Comparison of ENCODE assay signal across 21 cellular contexts in genomic region chr2:61640406-61640805, GRCh38.
DNase-seq lines count a peak whose midpoint lies in the region; ATAC-seq, FAIRE-seq and TF ChIP-seq lines count a peak whose summit lies in the region.
"Had no signal": no experiment of that assay in that cellular context is flagged by ENCODE, and none has a peak within 500 bp of the region (broad histone marks: within the 10 kb centered on the region; RNA-seq: fewer than 3 reads in every experiment).

No MANE protein-coding gene starts in this region.

- ATAC-seq in GM12878 (no peak), HG02763 (IDR thresholded peaks at IDR 0.05; ENCODE audit: unreplicated experiment) (no peak)
- ATAC-seq: activated CD4-positive, alpha-beta T cell treated with anti-CD3 and anti-CD28 coated beads for 36 hours; Panc1 had no signal

- BruUV-seq in GM12878 (replicated peaks; lab: Mats Ljungman, UMichigan), result no TSS peak

- in situ Hi-C loops in GM12878 (cut with MboI), result no loop called here

- intact Hi-C loops in GM12878 (cut with micrococcal nuclease; ENCODE audit: unreplicated experiment), result no loop called here

- SMC1A ChIA-PET in GM12878 (lab: Charles Lee; ENCODE audit: uncharacterized antibody, unreplicated experiment), result interaction anchor here (0.9 kb wide), 1 partner anchor 105 kb away, joined by 3 read pairs; no protein-coding TSS in a partner anchor

- 71% methylated on average over 2 of the region's 2 CpGs for WGBS in GM12878 (ENCODE audit: insufficient coverage, insufficient replicate concordance, low lambda C conversion rate, missing lambda C conversion rate)

- TF ChIP-seq POLR2A in GM12878 (IDR thresholded peaks at IDR 0.05; ENCODE audit: low read depth, low read length), result no peak

- DNase-seq in EL, result peak; percentile 48
- DNase-seq in Karpas-422, result no peak
- no peak for DNase-seq in GM12878 (ENCODE audit: low read depth, low spot score)
- DNase-seq in mesothelial cell of epicardium (ENCODE audit: low spot score in 2 of 2, unreplicated experiment in 2 of 2), result no peak
- DNase-seq in activated CD4-positive, alpha-beta T cell treated with anti-CD3 and anti-CD28 coated beads, Interleukin-2, amount 10 ng/mL, durations not matched to agents 7 days and 5 days, result no peak
- no peak for DNase-seq in NCI-H2029 treated with DMSO at 0.1 percent for 48 hours (lab: John Stamatoyannopoulos, UW)
- no peak for DNase-seq in NCI-H2081 (lab: John Stamatoyannopoulos, UW)
- DNase-seq: activated CD4-positive, alpha-beta T cell treated with anti-CD3 and anti-CD28 coated beads for 36 hours; activated naive CD8-positive, alpha-beta T cell treated with anti-CD3 and anti-CD28 coated beads, Interleukin-2, amount 10 ng/mL, durations not matched to agents 7 days and 5 days; NCI-H1417 treated with DMSO at 0.1 percent for 48 hours; nephron progenitor cell; stimulated activated CD4-positive, alpha-beta T cell treated with anti-CD3 and anti-CD28 coated beads, Interleukin-12 subunit alpha, Interleukin-12 subunit beta, amount 100 ng/mL, for 4 hours had no signal

- no peaks in the 10 kb centered on the region for H4K20me1 ChIP-seq in Karpas-422 (ENCODE audit: insufficient read depth, low read depth, low read length)
- no peaks in the 10 kb centered on the region for H4K20me1 ChIP-seq in GM12878 (ENCODE audit: control insufficient read depth, insufficient read depth)

- H3K36me3 ChIP-seq in Karpas-422 (ENCODE audit: insufficient read depth, low read length), result no peaks in the 10 kb centered on the region
- H3K36me3 ChIP-seq in GM12878 (ENCODE audit: control insufficient read depth in 2 of 2, insufficient read depth in 2 of 2, low read length in 1 of 2), result no peaks in the 10 kb centered on the region
- H3K36me3 ChIP-seq: thoracic aorta had no signal

- POLR2A ChIA-PET in GM12878 (lab: Charles Lee), result no interaction called here
- POLR2A ChIA-PET in activated CD4-positive, alpha-beta T cell treated with anti-CD3 and anti-CD28 coated beads, Interleukin-2, amount 10 ng/mL, durations not matched to agents 7 days and 5 days (lab: Charles Lee), result no interaction called here

- no peaks in the 10 kb centered on the region for H3K27me3 ChIP-seq in Karpas-422 (ENCODE audit: low read length)
- no peaks in the 10 kb centered on the region for H3K27me3 ChIP-seq in GM12878 (replicated peaks in 1 of 2; ENCODE audit: control insufficient read depth in 2 of 2, insufficient read depth in 2 of 2, low read length in 1 of 2)

- H3K79me2 ChIP-seq in Karpas-422 (ENCODE audit: low read length) (no peaks in the 10 kb centered on the region), GM12878 (ENCODE audit: control insufficient read depth, insufficient read depth, low read length) (no peaks in the 10 kb centered on the region)

- no peak for FAIRE-seq in GM12878 (lab: Jason Lieb, UNC)
- FAIRE-seq: colon, islet of Langerhans had no signal

- H3K36me3 Mint-ChIP-seq in mesothelial cell of epicardium, result no peaks in the 10 kb centered on the region
- H3K36me3 Mint-ChIP-seq in activated CD4-positive, alpha-beta T cell treated with anti-CD3 and anti-CD28 coated beads, Interleukin-2, amount 10 ng/mL, durations not matched to agents 7 days and 5 days (ENCODE audit: low read depth), result no peaks in the 10 kb centered on the region
- H3K36me3 Mint-ChIP-seq: activated naive CD8-positive, alpha-beta T cell treated with anti-CD3 and anti-CD28 coated beads, Interleukin-2, amount 10 ng/mL, durations not matched to agents 7 days and 5 days; memory B cell had no signal

- H3K27me3 Mint-ChIP-seq in mesothelial cell of epicardium (ENCODE audit: low read depth), result no peaks in the 10 kb centered on the region
- H3K27me3 Mint-ChIP-seq in activated CD4-positive, alpha-beta T cell treated with anti-CD3 and anti-CD28 coated beads, Interleukin-2, amount 10 ng/mL, durations not matched to agents 7 days and 5 days, result no peaks in the 10 kb centered on the region
- H3K27me3 Mint-ChIP-seq: activated CD4-positive, alpha-beta T cell treated with anti-CD3 and anti-CD28 coated beads for 36 hours; activated naive CD8-positive, alpha-beta T cell treated with anti-CD3 and anti-CD28 coated beads, Interleukin-2, amount 10 ng/mL, durations not matched to agents 7 days and 5 days; memory B cell had no signal

- peak overlapping the region; percentile 76 for H3K27ac Mint-ChIP-seq in mesothelial cell of epicardium
- no peak overlapping the region for H3K27ac Mint-ChIP-seq in activated CD4-positive, alpha-beta T cell treated with anti-CD3 and anti-CD28 coated beads, Interleukin-2, amount 10 ng/mL, durations not matched to agents 7 days and 5 days
- H3K27ac Mint-ChIP-seq: activated CD4-positive, alpha-beta T cell treated with anti-CD3 and anti-CD28 coated beads for 36 hours; activated naive CD8-positive, alpha-beta T cell treated with anti-CD3 and anti-CD28 coated beads, Interleukin-2, amount 10 ng/mL, durations not matched to agents 7 days and 5 days; activated T-helper 1 cell treated with anti-CD3 and anti-CD28 coated beads, Interleukin-12 subunit alpha, Interleukin-12 subunit beta, Interleukin-2, Interleukin-4 antibody, amounts not matched to agents 30 ng/mL and 10 ng/mL and 1 ng/mL, durations not matched to agents 14 hours and 24 hours and 36 hours; memory B cell; nephron progenitor cell had no signal

- H3K27ac ChIP-seq in Karpas-422 (ENCODE audit: low read length) (no peak overlapping the region), GM12878 (ENCODE audit: control insufficient read depth, insufficient read depth) (no peak overlapping the region)
- H3K27ac ChIP-seq: HL-60, SK-N-MC, thoracic aorta had no signal

- H3K4me3 ChIP-seq in Karpas-422 (ENCODE audit: low read length), result no peak overlapping the region
- no peak overlapping the region for H3K4me3 ChIP-seq in GM12878
- H3K4me3 ChIP-seq: SK-N-MC, thoracic aorta had no signal

- H3K4me3 Mint-ChIP-seq in mesothelial cell of epicardium, result no peak overlapping the region
- no peak overlapping the region for H3K4me3 Mint-ChIP-seq in activated CD4-positive, alpha-beta T cell treated with anti-CD3 and anti-CD28 coated beads, Interleukin-2, amount 10 ng/mL, durations not matched to agents 7 days and 5 days
- H3K4me3 Mint-ChIP-seq: activated CD4-positive, alpha-beta T cell treated with anti-CD3 and anti-CD28 coated beads for 36 hours; activated naive CD8-positive, alpha-beta T cell treated with anti-CD3 and anti-CD28 coated beads, Interleukin-2, amount 10 ng/mL, durations not matched to agents 7 days and 5 days; activated T-helper 1 cell treated with anti-CD3 and anti-CD28 coated beads, Interleukin-12 subunit alpha, Interleukin-12 subunit beta, Interleukin-2, Interleukin-4 antibody, amounts not matched to agents 30 ng/mL and 10 ng/mL and 1 ng/mL, durations not matched to agents 14 hours and 24 hours and 36 hours; memory B cell; nephron progenitor cell had no signal

- no peaks in the 10 kb centered on the region for H3K9me3 Mint-ChIP-seq in mesothelial cell of epicardium
- no peaks in the 10 kb centered on the region for H3K9me3 Mint-ChIP-seq in activated CD4-positive, alpha-beta T cell treated with anti-CD3 and anti-CD28 coated beads, Interleukin-2, amount 10 ng/mL, durations not matched to agents 7 days and 5 days
- H3K9me3 Mint-ChIP-seq: activated naive CD8-positive, alpha-beta T cell treated with anti-CD3 and anti-CD28 coated beads, Interleukin-2, amount 10 ng/mL, durations not matched to agents 7 days and 5 days; activated T-helper 1 cell treated with anti-CD3 and anti-CD28 coated beads, Interleukin-12 subunit alpha, Interleukin-12 subunit beta, Interleukin-2, Interleukin-4 antibody, amounts not matched to agents 30 ng/mL and 10 ng/mL and 1 ng/mL, durations not matched to agents 14 hours and 24 hours and 36 hours; memory B cell; nephron progenitor cell had no signal

- RAD21 ChIA-PET in GM12878 (lab: Charles Lee; ENCODE audit: unreplicated experiment), result interaction anchor here (0.6 kb wide), 1 partner anchor 44 kb away, joined by 3 read pairs; no protein-coding TSS in a partner anchor

- CTCF ChIA-PET in GM12878 (lab: Yijun Ruan, JAX), result no interaction called here
- CTCF ChIA-PET in activated CD4-positive, alpha-beta T cell treated with anti-CD3 and anti-CD28 coated beads, Interleukin-2, amount 10 ng/mL, durations not matched to agents 7 days and 5 days (lab: Charles Lee), result no interaction called here

- 0 out of 2 replicates have a peak, but pooled peaks cover 5% of the 10 kb centered on the region for H3K9me2 ChIP-seq in Karpas-422 (replicated peaks; ENCODE audit: insufficient read depth, low read length)

- TF ChIP-seq CTCF in GM12878 (IDR thresholded peaks at IDR 0.05 in 2 of 3, conservative IDR thresholded peaks at IDR 0.05 in 1 of 3; ENCODE audit: control insufficient read depth in 2 of 3, extremely low read depth in 1 of 3, insufficient read depth in 1 of 3, low read depth in 3 of 3, low read length in 3 of 3), result no peak
- no peak for TF ChIP-seq CTCF in mesothelial cell of epicardium (IDR thresholded peaks at IDR 0.05; ENCODE audit: unreplicated experiment)

- H3K4me1 ChIP-seq in Karpas-422 (ENCODE audit: low read length), result no peaks in the 10 kb centered on the region
- H3K4me1 ChIP-seq in GM12878 (ENCODE audit: control insufficient read depth, insufficient read depth, low read length), result no peaks in the 10 kb centered on the region

- H3K4me2 ChIP-seq in Karpas-422 (ENCODE audit: low read depth, low read length, poor library complexity, severe bottlenecking) (no peak overlapping the region), GM12878 (ENCODE audit: control insufficient read depth, insufficient read depth) (no peak overlapping the region)

- no peak for TF ChIP-seq EP300 in GM12878 (IDR thresholded peaks at IDR 0.05; ENCODE audit: borderline replicate concordance in 1 of 2, control insufficient read depth in 1 of 2, low read depth in 2 of 2, low read length in 2 of 2)

- H2AFZ ChIP-seq in Karpas-422 (ENCODE audit: low read length) (peak overlapping the region; percentile 44; the same call in 1 of the 2 replicates), GM12878 (ENCODE audit: control insufficient read depth, low read depth, low read length) (peak overlapping the region; percentile 21; the same call in 1 of the 2 replicates)

- H3K9ac ChIP-seq in Karpas-422 (ENCODE audit: low read length) (no peak overlapping the region), GM12878 (ENCODE audit: control insufficient read depth, insufficient read depth, low read length) (no peak overlapping the region)

- H3K4me1 Mint-ChIP-seq in mesothelial cell of epicardium, result peaks cover 37% of the 10 kb centered on the region
- H3K4me1 Mint-ChIP-seq in activated CD4-positive, alpha-beta T cell treated with anti-CD3 and anti-CD28 coated beads, Interleukin-2, amount 10 ng/mL, durations not matched to agents 7 days and 5 days, result no peaks in the 10 kb centered on the region
- H3K4me1 Mint-ChIP-seq: activated CD4-positive, alpha-beta T cell treated with anti-CD3 and anti-CD28 coated beads for 36 hours had no signal

- H3K9me3 ChIP-seq in Karpas-422 (ENCODE audit: low read length) (no peaks in the 10 kb centered on the region), GM12878 (replicated peaks; ENCODE audit: control insufficient read depth, insufficient read depth, low read length) (no peaks in the 10 kb centered on the region)
- H3K9me3 ChIP-seq: thoracic aorta had no signal

- no peak for TF ChIP-seq RAD21 in GM12878 (IDR thresholded peaks at IDR 0.05; ENCODE audit: insufficient read depth, low read depth, low read length)

TF ChIP-seq in GM12878, 131 proteins besides CTCF, POLR2A, EP300 and RAD21 (continues in another document):
- no peak for TF ChIP-seq HDAC6 (IDR thresholded peaks at IDR 0.05; ENCODE audit: unreplicated experiment)
- TF ChIP-seq SREBF1 (IDR thresholded peaks at IDR 0.05; ENCODE audit: low read length), result no peak
